In genomic region chr10:61081331-61081730, GRCh38 we compare ENCODE assay signal across 25 cellular contexts.
A peak's percentile ranks its signal among the peaks of the same experiment; 100 is the strongest.
DNase-seq lines count a peak whose midpoint lies in the region; ATAC-seq, FAIRE-seq and TF ChIP-seq lines count a peak whose summit lies in the region.
"Had no signal": no experiment of that assay in that cellular context is flagged by ENCODE, and none has a peak within 500 bp of the region (broad histone marks: within the 10 kb centered on the region; RNA-seq: fewer than 3 reads in every experiment).

No MANE protein-coding gene starts in this region.

- H4K20me1 ChIP-seq in astrocyte (ENCODE audit: insufficient read depth, low read length) = no peaks in the 10 kb centered on the region
- H4K20me1 ChIP-seq: BLaER1 treated with 17β-estradiol and CSF1 and Interleukin-3, amounts not matched to agents 10 nM and 100 nM had no signal

- H3K27ac ChIP-seq in astrocyte (ENCODE audit: low read depth, low read length) (no peak overlapping the region), kidney (ENCODE audit: low read depth in 2 of 2, low read length in 2 of 2) (no peak overlapping the region)
- H3K27ac ChIP-seq: 22Rv1; A549; BLaER1 treated with 17β-estradiol and CSF1 and Interleukin-3, amounts not matched to agents 10 nM and 100 nM; HL-60 had no signal

- no peak overlapping the region for H3K27ac Mint-ChIP-seq in astrocyte (ENCODE audit: unreplicated experiment)
- no peak overlapping the region for H3K27ac Mint-ChIP-seq in stimulated activated effector memory CD8-positive, alpha-beta T cell treated with anti-CD3 and anti-CD28 coated beads, Interleukin-12 subunit alpha, Interleukin-12 subunit beta, amount 100 ng/mL, for 72 hours
- H3K27ac Mint-ChIP-seq: B cell; CD4-positive, CD25-positive, alpha-beta regulatory T cell; CD8-positive, alpha-beta memory T cell; H9 had no signal

- no peaks in the 10 kb centered on the region for H3K79me2 ChIP-seq in astrocyte (ENCODE audit: insufficient read depth, low read length)

- ATAC-seq in left ventricle myocardium superior (no peak), Right ventricle myocardium inferior (no peak), HG02759 (IDR thresholded peaks at IDR 0.05; ENCODE audit: unreplicated experiment) (no peak)
- no peak for ATAC-seq in stimulated activated effector memory CD8-positive, alpha-beta T cell treated with anti-CD3 and anti-CD28 coated beads, Interleukin-12 subunit alpha, Interleukin-12 subunit beta, amount 100 ng/mL, for 72 hours
- ATAC-seq: A549, GM12878 had no signal

- FAIRE-seq in astrocyte (lab: Jason Lieb, UNC) (no peak), kidney (lab: Jason Lieb, UNC) (no peak)
- FAIRE-seq: A549, GM12878, GM19239, H1 had no signal

- DNase-seq in left ventricle myocardium superior = peak; percentile 22
- DNase-seq in Right ventricle myocardium inferior (ENCODE audit: missing footprints) = no peak
- peak; percentile 90 for DNase-seq in astrocyte (ENCODE audit: low read depth)
- DNase-seq in kidney = peak; percentile 37
- no peak for DNase-seq in stimulated activated effector memory CD8-positive, alpha-beta T cell treated with anti-CD3 and anti-CD28 coated beads, Interleukin-12 subunit alpha, Interleukin-12 subunit beta, amount 100 ng/mL, for 72 hours (ENCODE audit: low spot score in 2 of 2)
- no peak for DNase-seq in stimulated activated CD4-positive, alpha-beta T cell treated with anti-CD3 and anti-CD28 coated beads, Interleukin-4, amount 100 ng/mL, for 1 hour
- no peak for DNase-seq in ACHN
- DNase-seq: CD4-positive, CD25-positive, alpha-beta regulatory T cell; CD8-positive, alpha-beta memory T cell; COR-L47; DMS 273 treated with DMSO at 0.1 percent for 48 hours; DMS53; DND-41; EL; H9; IMR-90 had no signal

- H3K4me1 ChIP-seq in astrocyte (ENCODE audit: insufficient read depth, low read length) = no peaks in the 10 kb centered on the region
- no peaks in the 10 kb centered on the region for H3K4me1 ChIP-seq in kidney (ENCODE audit: control insufficient read depth in 1 of 2, insufficient read depth in 1 of 2, low read depth in 1 of 2, low read length in 2 of 2)
- H3K4me1 ChIP-seq: A549 had no signal

- TF ChIP-seq CTCF in astrocyte (IDR thresholded peaks at IDR 0.05; ENCODE audit: insufficient read depth, low read depth, low read length) (no peak), kidney (IDR thresholded peaks at IDR 0.05; ENCODE audit: borderline replicate concordance, extremely low read depth, insufficient read depth) (no peak)

- H3K4me3 Mint-ChIP-seq in astrocyte (ENCODE audit: unreplicated experiment) = no peak overlapping the region
- no peak overlapping the region for H3K4me3 Mint-ChIP-seq in stimulated activated effector memory CD8-positive, alpha-beta T cell treated with anti-CD3 and anti-CD28 coated beads, Interleukin-12 subunit alpha, Interleukin-12 subunit beta, amount 100 ng/mL, for 72 hours
- H3K4me3 Mint-ChIP-seq: B cell; CD4-positive, CD25-positive, alpha-beta regulatory T cell; CD8-positive, alpha-beta memory T cell; H9 had no signal

- intact Hi-C loops in left ventricle myocardium superior (cut with micrococcal nuclease) (no loop called here), Right ventricle myocardium inferior (cut with DNase I) (no loop called here), kidney (cut with DNase I) (no loop called here)

- H3K36me3 ChIP-seq in astrocyte (ENCODE audit: insufficient read depth, low read length) (no peaks in the 10 kb centered on the region), kidney (ENCODE audit: control insufficient read depth in 1 of 2, insufficient read depth in 2 of 2, low read length in 2 of 2) (no peaks in the 10 kb centered on the region)
- H3K36me3 ChIP-seq: BLaER1 treated with 17β-estradiol and CSF1 and Interleukin-3, amounts not matched to agents 10 nM and 100 nM had no signal

- H3K27me3 Mint-ChIP-seq in astrocyte (ENCODE audit: low read depth, unreplicated experiment) = no peaks in the 10 kb centered on the region
- H3K27me3 Mint-ChIP-seq: CD4-positive, CD25-positive, alpha-beta regulatory T cell had no signal

- H3K9me3 ChIP-seq in astrocyte (ENCODE audit: insufficient read depth, low read depth, low read length) (no peaks in the 10 kb centered on the region), kidney (ENCODE audit: control insufficient read depth in 1 of 2, low read length in 2 of 2) (no peaks in the 10 kb centered on the region)

- no peaks in the 10 kb centered on the region for H3K27me3 ChIP-seq in astrocyte (ENCODE audit: insufficient read depth, low read length)
- H3K27me3 ChIP-seq: BLaER1 treated with 17β-estradiol and CSF1 and Interleukin-3, amounts not matched to agents 10 nM and 100 nM had no signal

- H3K36me3 Mint-ChIP-seq in astrocyte (ENCODE audit: low read depth, unreplicated experiment) = no peaks in the 10 kb centered on the region
- no peaks in the 10 kb centered on the region for H3K36me3 Mint-ChIP-seq in stimulated activated effector memory CD8-positive, alpha-beta T cell treated with anti-CD3 and anti-CD28 coated beads, Interleukin-12 subunit alpha, Interleukin-12 subunit beta, amount 100 ng/mL, for 72 hours
- H3K36me3 Mint-ChIP-seq: CD4-positive, CD25-positive, alpha-beta regulatory T cell; CD8-positive, alpha-beta memory T cell had no signal

- H2AFZ ChIP-seq in astrocyte (ENCODE audit: low read depth, low read length) = no peak overlapping the region

- H3K9me3 Mint-ChIP-seq in astrocyte (ENCODE audit: unreplicated experiment) = peaks cover 2% of the 10 kb centered on the region
- H3K9me3 Mint-ChIP-seq in stimulated activated effector memory CD8-positive, alpha-beta T cell treated with anti-CD3 and anti-CD28 coated beads, Interleukin-12 subunit alpha, Interleukin-12 subunit beta, amount 100 ng/mL, for 72 hours = peaks cover 6% of the 10 kb centered on the region

- no peaks in the 10 kb centered on the region for H3K4me1 Mint-ChIP-seq in astrocyte (ENCODE audit: low read depth, unreplicated experiment)
- H3K4me1 Mint-ChIP-seq in stimulated activated effector memory CD8-positive, alpha-beta T cell treated with anti-CD3 and anti-CD28 coated beads, Interleukin-12 subunit alpha, Interleukin-12 subunit beta, amount 100 ng/mL, for 72 hours = no peaks in the 10 kb centered on the region
- H3K4me1 Mint-ChIP-seq: B cell; CD4-positive, CD25-positive, alpha-beta regulatory T cell; CD8-positive, alpha-beta memory T cell; H9 had no signal

- H3K9ac ChIP-seq in astrocyte (ENCODE audit: low read length) = no peak overlapping the region
- H3K9ac ChIP-seq in kidney (ENCODE audit: low read length in 2 of 2) = no peak overlapping the region
- H3K9ac ChIP-seq: BLaER1 treated with 17β-estradiol and CSF1 and Interleukin-3, amounts not matched to agents 10 nM and 100 nM had no signal

- in situ Hi-C loops in ACHN (cut with HindIII; ENCODE audit: low pct_ligation_motif_present, low pct_unique_long_range_greater_than_20kb, low sequenced_read_pairs) = no loop called here

- no peak overlapping the region for H3K4me2 ChIP-seq in astrocyte (ENCODE audit: low read length)
- H3K4me2 ChIP-seq: A549; BLaER1 treated with 17β-estradiol and CSF1 and Interleukin-3, amounts not matched to agents 10 nM and 100 nM had no signal

- no peak overlapping the region for H3K4me3 ChIP-seq in astrocyte (ENCODE audit: insufficient read depth, low read depth, low read length)
- H3K4me3 ChIP-seq in kidney (ENCODE audit: low read length in 2 of 2) = no peak overlapping the region
- H3K4me3 ChIP-seq: A549; BLaER1 treated with 17β-estradiol and CSF1 and Interleukin-3, amounts not matched to agents 10 nM and 100 nM; GM12878 had no signal

Comparison
In these comparisons a context has a peak if more than half of its experiments do, and no peak if none do; other contexts are left out.
1. DNase-seq: peak in left ventricle myocardium superior (single experiment), astrocyte (single experiment) and kidney (single experiment); none in Right ventricle myocardium inferior (single experiment), stimulated activated effector memory CD8-positive, alpha-beta T cell treated with anti-CD3 and anti-CD28 coated beads, Interleukin-12 subunit alpha, Interleukin-12 subunit beta, amount 100 ng/mL, for 72 hours (0 of 2), stimulated activated CD4-positive, alpha-beta T cell treated with anti-CD3 and anti-CD28 coated beads, Interleukin-4, amount 100 ng/mL, for 1 hour (single experiment) and ACHN (single experiment).